7 cellular contexts compared by ENCODE assay signal in genomic region chr18:27312853-27313252, GRCh38.
"Had no signal": no experiment of that assay in that cellular context is flagged by ENCODE, and none has a peak within 500 bp of the region (broad histone marks: within the 10 kb centered on the region; RNA-seq: fewer than 3 reads in every experiment).

No MANE protein-coding gene starts in this region.

- FAIRE-seq: G401.6, GM12891, GM12892, GM18507, GM19239 had no signal

- DNase-seq: GDM1, GF-D8 had no signal
